20 cellular contexts compared by ENCODE assay signal in the genomic region with DNA sequence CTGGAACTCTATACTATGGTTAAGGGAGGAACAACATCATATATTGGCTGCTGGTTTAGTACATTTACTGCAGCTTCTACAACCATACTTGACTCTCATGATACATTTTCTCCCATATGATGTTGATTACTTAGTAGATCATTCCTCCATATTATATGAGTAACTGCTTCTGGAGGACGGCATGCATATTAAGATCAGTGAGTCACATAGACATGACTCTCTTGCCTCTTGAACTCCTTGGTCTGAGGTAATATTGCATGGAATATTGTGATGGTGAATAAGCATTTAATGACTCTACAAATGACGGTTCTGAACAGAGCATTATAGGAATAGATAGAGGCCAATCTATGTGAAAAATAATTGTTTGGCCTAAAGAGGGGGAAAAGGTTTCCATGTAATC.
DNase-seq lines count a peak whose midpoint lies in the region; ATAC-seq and TF ChIP-seq lines count a peak whose summit lies in the region.
"Had no signal": no experiment of that assay in that cellular context is flagged by ENCODE, and none has a peak within 500 bp of the region (broad histone marks: within the 10 kb centered on the region; RNA-seq: fewer than 3 reads in every experiment).

No MANE protein-coding gene starts in this region.

- H3K4me3 ChIP-seq in epithelial cell of esophagus (ENCODE audit: low read length), result no peak overlapping the region
- no peak overlapping the region for H3K4me3 ChIP-seq in retinal pigment epithelial cell (ENCODE audit: low read length)
- H3K4me3 ChIP-seq: pancreas, SJSA1, stomach had no signal

- TF ChIP-seq CTCF in epithelial cell of esophagus (IDR thresholded peaks at IDR 0.05; ENCODE audit: insufficient read depth, low read depth, low read length, missing control alignments) (no peak), retinal pigment epithelial cell (conservative IDR thresholded peaks at IDR 0.05; ENCODE audit: low read depth, low read length) (no peak)

- DNase-seq in EH (ENCODE audit: low read depth) (peak; percentile 94), RKO (ENCODE audit: low spot score) (peak; percentile 54), epithelial cell of esophagus (ENCODE audit: low read depth) (peak; percentile 65), retinal pigment epithelial cell (ENCODE audit: low read depth) (peak; percentile 34), NCI-H2171 (lab: John Stamatoyannopoulos, UW) (no peak), activated T-cell treated with anti-CD3 and anti-CD28 coated beads for 4 hours (no peak), mucosa of gallbladder (ENCODE audit: low spot score) (no peak)
- DNase-seq: activated CD4-positive, alpha-beta memory T cell treated with anti-CD3 and anti-CD28 coated beads, Interleukin-2, amount 10 ng/mL, durations not matched to agents 7 days and 5 days; aorta; CD4-positive, CD25-positive, alpha-beta regulatory T cell; effector CD4-positive, alpha-beta T cell; glutamatergic neuron; midbrain; NCI-H2171 treated with DMSO at 0.1 percent for 48 hours; pancreas; stimulated activated CD4-positive, alpha-beta T cell treated with anti-CD3 and anti-CD28 coated beads, Interleukin-12 subunit alpha, Interleukin-12 subunit beta, amount 100 ng/mL, for 4 hours; stomach had no signal

- no peak for ATAC-seq in GM19035 (IDR thresholded peaks at IDR 0.05; ENCODE audit: unreplicated experiment)
- ATAC-seq: activated T-helper 17 cell treated with anti-CD3 and anti-CD28 coated beads, Interleukin-2, amount 50 U/mL, for 72 hours; pancreas had no signal

Comparison
In these comparisons a context has a peak if more than half of its experiments do, and no peak if none do; other contexts are left out.
1. DNase-seq: peak in EH (single experiment), RKO (single experiment), epithelial cell of esophagus (single experiment) and retinal pigment epithelial cell (single experiment); none in NCI-H2171 (single experiment), activated T-cell treated with anti-CD3 and anti-CD28 coated beads for 4 hours (single experiment) and mucosa of gallbladder (single experiment).